In the genomic region with DNA sequence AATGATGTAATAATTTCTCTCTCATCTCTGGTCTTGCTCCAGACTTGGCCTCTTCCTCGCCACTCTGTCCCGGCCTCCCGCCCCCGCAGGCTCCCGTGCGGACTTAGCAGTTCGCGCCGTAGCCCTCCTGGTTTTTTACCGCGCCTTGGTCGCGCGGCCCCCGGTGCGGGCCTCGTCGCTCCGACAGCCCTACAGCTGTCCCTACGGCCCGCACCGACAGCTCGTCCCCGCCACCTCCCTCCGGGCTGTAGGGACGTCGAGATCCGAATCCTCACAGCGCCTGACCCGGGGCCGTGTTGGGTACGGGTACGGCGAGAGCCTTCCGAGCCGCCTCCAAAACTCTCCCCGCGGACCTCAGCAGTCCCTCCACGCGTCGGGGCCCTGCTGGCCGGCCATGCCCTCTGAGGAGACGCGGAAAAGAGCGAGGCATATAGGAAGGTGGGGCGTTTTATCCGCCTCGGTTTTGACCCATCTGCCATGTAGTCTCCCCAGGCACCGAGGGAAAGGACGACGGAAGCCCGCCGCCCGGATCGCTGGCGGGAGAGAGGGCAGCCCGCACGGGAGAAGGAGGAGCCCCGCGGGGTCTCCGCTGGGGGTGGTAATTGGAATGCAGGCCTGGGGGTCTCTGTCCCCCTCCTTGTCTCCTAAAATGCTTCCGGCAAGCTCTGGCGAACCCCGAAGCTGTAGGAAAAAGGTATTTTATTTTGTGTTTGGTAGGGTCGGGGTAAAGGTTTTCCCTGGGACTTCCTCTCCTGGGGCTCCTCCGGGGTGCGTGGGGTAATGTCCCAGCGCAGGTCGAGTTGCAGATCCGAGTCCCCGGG, we compare ENCODE assay signal across 1 cellular context.
TF ChIP-seq lines count a peak whose summit lies in the region.

No MANE protein-coding gene starts in this region.

TF ChIP-seq in H1, 55 proteins besides CTCF, POLR2A, EP300 and RAD21:
- TF ChIP-seq ASH2L (IDR thresholded peaks at IDR 0.05; ENCODE audit: low read length) (peak; percentile 36), POU5F1 (IDR thresholded peaks at IDR 0.05; ENCODE audit: low read depth, low read length) (no peak), BRCA1 (IDR thresholded peaks at IDR 0.05; ENCODE audit: low read depth, low read length) (no peak), BCL11A (IDR thresholded peaks at IDR 0.05; ENCODE audit: low read depth in 2 of 2, low read length in 2 of 2) (no peak), FOSL1 (IDR thresholded peaks at IDR 0.05; ENCODE audit: insufficient read depth, low read depth, low read length) (no peak), EZH2 (IDR thresholded peaks at IDR 0.05; ENCODE audit: low read depth, low read length, severe bottlenecking) (peak; percentile 98), CBX5 (IDR thresholded peaks at IDR 0.05; ENCODE audit: low read depth, low read length) (no peak), CTBP2 (IDR thresholded peaks at IDR 0.05; ENCODE audit: borderline replicate concordance, insufficient read depth, insufficient read length, low read length) (peak; percentile 86), KDM4A (IDR thresholded peaks at IDR 0.05; ENCODE audit: low read depth, low read length, severe bottlenecking) (peak; percentile 50), RXRA (IDR thresholded peaks at IDR 0.05; ENCODE audit: insufficient read depth, low read depth, low read length) (no peak), CEBPB (IDR thresholded peaks at IDR 0.05; ENCODE audit: low read depth, low read length) (no peak), BACH1 (IDR thresholded peaks at IDR 0.05; ENCODE audit: low read length) (no peak), SP2 (IDR thresholded peaks at IDR 0.05; ENCODE audit: low read length) (no peak), EGR1 (IDR thresholded peaks at IDR 0.05; ENCODE audit: borderline replicate concordance, low read depth, low read length) (peak; percentile 78; the same call in 1 of the 2 replicates), TAF7 (optimal IDR thresholded peaks at IDR 0.05; ENCODE audit: borderline replicate concordance, low read depth, low read length) (no peak), POLR2AphosphoS5 (IDR thresholded peaks at IDR 0.05; ENCODE audit: low read depth, low read length) (no peak), CREB1 (IDR thresholded peaks at IDR 0.05) (no peak), JUN (IDR thresholded peaks at IDR 0.05; ENCODE audit: low read depth, low read length) (no peak), SUZ12 (IDR thresholded peaks at IDR 0.05; ENCODE audit: low read length) (peak; percentile 100), SIN3A (conservative IDR thresholded peaks at IDR 0.05 in 1 of 2, IDR thresholded peaks at IDR 0.05 in 1 of 2; ENCODE audit: low read depth in 1 of 2, low read length in 2 of 2) (no peak), SAP30 (IDR thresholded peaks at IDR 0.05; ENCODE audit: insufficient read depth, insufficient replicate concordance, low read length) (no peak), TCF12 (IDR thresholded peaks at IDR 0.05; ENCODE audit: low read depth, low read length) (no peak), CHD7 (IDR thresholded peaks at IDR 0.05; ENCODE audit: insufficient replicate concordance, low read length) (no peak), NRF1 (IDR thresholded peaks at IDR 0.05; ENCODE audit: low read depth, low read length) (no peak), RNF2 (IDR thresholded peaks at IDR 0.05; ENCODE audit: borderline replicate concordance, low read depth, low read length, missing control alignments, poor library complexity, severe bottlenecking) (peak; percentile 97), KDM1A (IDR thresholded peaks at IDR 0.05; ENCODE audit: borderline replicate concordance, low read length) (no peak), HDAC2 (IDR thresholded peaks at IDR 0.05; ENCODE audit: borderline replicate concordance in 1 of 2, low read depth in 2 of 2, low read length in 2 of 2) (no peak), RFX5 (IDR thresholded peaks at IDR 0.05; ENCODE audit: borderline replicate concordance, low read depth, low read length) (no peak), TEAD4 (IDR thresholded peaks at IDR 0.05; ENCODE audit: low read depth, low read length) (no peak), HDAC6 (IDR thresholded peaks at IDR 0.05; ENCODE audit: low read depth, low read length) (no peak), SIX5 (IDR thresholded peaks at IDR 0.05; ENCODE audit: low read depth, low read length) (no peak), GTF2F1 (IDR thresholded peaks at IDR 0.05; ENCODE audit: borderline replicate concordance, low read depth, low read length) (no peak), YY1 (IDR thresholded peaks at IDR 0.05; ENCODE audit: low read depth, low read length) (no peak), CHD1 (IDR thresholded peaks at IDR 0.05; ENCODE audit: low read depth, low read length) (no peak), MAFK (IDR thresholded peaks at IDR 0.05; ENCODE audit: low read depth, low read length) (no peak), RBBP5 (IDR thresholded peaks at IDR 0.05; ENCODE audit: borderline replicate concordance, low read depth, low read length) (no peak), JUND (IDR thresholded peaks at IDR 0.05; ENCODE audit: low read length) (no peak), SP1 (IDR thresholded peaks at IDR 0.05; ENCODE audit: low read depth, low read length) (no peak), SIRT6 (IDR thresholded peaks at IDR 0.05; ENCODE audit: low read length) (no peak), ZNF274 (IDR thresholded peaks at IDR 0.05; ENCODE audit: borderline replicate concordance, extremely low read depth, low read length) (no peak), PHF8 (conservative IDR thresholded peaks at IDR 0.05; ENCODE audit: low read depth, low read length) (no peak), KDM5A (IDR thresholded peaks at IDR 0.05; ENCODE audit: low read length) (no peak), CBX8 (IDR thresholded peaks at IDR 0.05; ENCODE audit: borderline replicate concordance, low read depth, low read length) (peak; percentile 94; the same call in 1 of the 2 replicates), SRF (IDR thresholded peaks at IDR 0.05; ENCODE audit: low read depth, low read length) (no peak), TAF1 (IDR thresholded peaks at IDR 0.05; ENCODE audit: low read depth, low read length) (no peak), SP4 (IDR thresholded peaks at IDR 0.05; ENCODE audit: low read length) (no peak), GABPA (IDR thresholded peaks at IDR 0.05; ENCODE audit: borderline replicate concordance, insufficient read depth, low read length) (no peak), CHD2 (IDR thresholded peaks at IDR 0.05; ENCODE audit: low read length) (no peak), TBP (IDR thresholded peaks at IDR 0.05; ENCODE audit: low read depth, low read length) (no peak), MAX (IDR thresholded peaks at IDR 0.05) (no peak), ATF2 (IDR thresholded peaks at IDR 0.05; ENCODE audit: low read length) (no peak), NANOG (IDR thresholded peaks at IDR 0.05; ENCODE audit: insufficient read depth, low read depth, low read length, poor library complexity, severe bottlenecking) (no peak)
- TF ChIP-seq, protein P1, sequence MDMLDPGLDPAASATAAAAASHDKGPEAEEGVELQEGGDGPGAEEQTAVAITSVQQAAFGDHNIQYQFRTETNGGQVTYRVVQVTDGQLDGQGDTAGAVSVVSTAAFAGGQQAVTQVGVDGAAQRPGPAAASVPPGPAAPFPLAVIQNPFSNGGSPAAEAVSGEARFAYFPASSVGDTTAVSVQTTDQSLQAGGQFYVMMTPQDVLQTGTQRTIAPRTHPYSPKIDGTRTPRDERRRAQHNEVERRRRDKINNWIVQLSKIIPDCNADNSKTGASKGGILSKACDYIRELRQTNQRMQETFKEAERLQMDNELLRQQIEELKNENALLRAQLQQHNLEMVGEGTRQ (IDR thresholded peaks at IDR 0.05; ENCODE audit: low read length): no peak
- TF ChIP-seq, protein P2, sequence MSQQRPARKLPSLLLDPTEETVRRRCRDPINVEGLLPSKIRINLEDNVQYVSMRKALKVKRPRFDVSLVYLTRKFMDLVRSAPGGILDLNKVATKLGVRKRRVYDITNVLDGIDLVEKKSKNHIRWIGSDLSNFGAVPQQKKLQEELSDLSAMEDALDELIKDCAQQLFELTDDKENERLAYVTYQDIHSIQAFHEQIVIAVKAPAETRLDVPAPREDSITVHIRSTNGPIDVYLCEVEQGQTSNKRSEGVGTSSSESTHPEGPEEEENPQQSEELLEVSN (IDR thresholded peaks at IDR 0.05): peak; percentile 59; the same call in 1 of the 2 replicates
- TF ChIP-seq, protein P3, sequence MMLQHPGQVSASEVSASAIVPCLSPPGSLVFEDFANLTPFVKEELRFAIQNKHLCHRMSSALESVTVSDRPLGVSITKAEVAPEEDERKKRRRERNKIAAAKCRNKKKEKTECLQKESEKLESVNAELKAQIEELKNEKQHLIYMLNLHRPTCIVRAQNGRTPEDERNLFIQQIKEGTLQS (IDR thresholded peaks at IDR 0.05; ENCODE audit: insufficient read depth, low read depth, low read length): no peak
